Comparison of ENCODE assay signal across 1 cellular context in the genomic region with DNA sequence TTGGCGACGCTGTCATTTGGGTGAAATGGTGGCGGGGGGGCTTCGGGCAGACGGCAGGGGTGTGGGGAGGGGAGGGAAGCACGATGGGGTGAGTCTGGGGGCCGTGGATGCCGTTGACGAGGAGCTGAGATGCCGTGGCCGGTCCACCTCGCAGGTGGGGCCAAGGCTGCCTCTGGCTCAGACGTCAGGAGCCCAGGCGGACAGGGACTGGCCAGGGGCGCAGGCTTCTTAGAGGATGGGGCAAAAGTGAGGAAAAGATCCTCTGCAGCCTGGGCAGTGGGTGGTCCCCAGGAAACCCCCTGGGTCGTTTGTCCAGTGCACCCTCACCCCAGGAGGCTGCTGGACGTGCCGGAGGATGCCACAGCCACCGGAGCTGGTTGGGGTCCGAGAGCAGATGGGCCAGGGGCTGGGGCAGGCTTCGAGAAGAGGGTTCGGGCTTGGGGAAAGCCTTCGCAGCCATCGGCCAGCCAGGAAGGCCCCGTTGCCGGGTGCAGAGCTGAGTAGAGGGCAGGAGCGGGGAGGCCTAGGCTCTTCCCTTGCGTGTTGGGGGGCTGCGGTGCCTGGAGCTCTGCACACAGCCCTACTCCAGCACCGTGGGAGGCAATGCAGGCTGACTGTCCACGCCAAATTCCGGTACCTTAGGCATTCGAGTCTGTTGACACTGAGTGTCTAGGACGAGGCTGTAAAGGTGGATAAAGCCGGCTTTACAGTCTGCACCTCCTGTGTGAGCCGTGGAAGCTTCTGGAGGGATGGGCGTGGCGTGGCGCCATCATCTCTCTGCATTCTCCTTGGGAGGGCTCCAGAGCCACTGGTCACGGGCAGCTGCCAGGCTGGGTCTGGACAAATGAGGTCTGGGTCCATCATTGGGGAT.
TF ChIP-seq lines count a peak whose summit lies in the region.

No MANE protein-coding gene starts in this region.

TF ChIP-seq in HepG2, 621 proteins besides CTCF, POLR2A, EP300 and RAD21 (continued from another document):
- TF ChIP-seq, protein P1, sequence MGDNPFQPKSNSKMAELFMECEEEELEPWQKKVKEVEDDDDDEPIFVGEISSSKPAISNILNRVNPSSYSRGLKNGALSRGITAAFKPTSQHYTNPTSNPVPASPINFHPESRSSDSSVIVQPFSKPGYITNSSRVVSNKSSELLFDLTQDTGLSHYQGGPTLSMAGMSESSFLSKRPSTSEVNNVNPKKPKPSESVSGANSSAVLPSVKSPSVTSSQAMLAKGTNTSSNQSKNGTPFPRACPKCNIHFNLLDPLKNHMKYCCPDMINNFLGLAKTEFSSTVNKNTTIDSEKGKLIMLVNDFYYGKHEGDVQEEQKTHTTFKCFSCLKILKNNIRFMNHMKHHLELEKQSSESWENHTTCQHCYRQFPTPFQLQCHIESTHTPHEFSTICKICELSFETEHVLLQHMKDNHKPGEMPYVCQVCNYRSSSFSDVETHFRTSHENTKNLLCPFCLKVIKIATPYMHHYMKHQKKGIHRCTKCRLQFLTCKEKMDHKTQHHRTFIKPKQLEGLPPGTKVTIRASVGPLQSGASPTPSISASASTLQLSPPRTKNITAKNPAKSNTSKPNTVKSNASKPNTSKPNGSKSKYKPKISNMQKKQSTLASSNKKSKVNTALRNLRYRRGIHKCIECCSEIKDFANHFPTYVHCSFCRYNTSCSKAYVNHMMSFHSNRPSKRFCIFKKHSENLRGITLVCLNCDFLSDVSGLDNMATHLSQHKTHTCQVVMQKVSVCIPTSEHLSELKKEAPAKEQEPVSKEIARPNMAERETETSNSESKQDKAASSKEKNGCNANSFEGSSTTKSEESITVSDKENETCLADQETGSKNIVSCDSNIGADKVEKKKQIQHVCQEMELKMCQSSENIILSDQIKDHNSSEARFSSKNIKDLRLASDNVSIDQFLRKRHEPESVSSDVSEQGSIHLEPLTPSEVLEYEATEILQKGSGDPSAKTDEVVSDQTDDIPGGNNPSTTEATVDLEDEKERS (CRISPR knock-in tag; IDR thresholded peaks at IDR 0.05) = no peak
